In genomic region chr22:17980013-17980510, GRCh38 we compare ENCODE assay signal across 9 cellular contexts. TPM values are rescaled to one million over a fixed set of nuclear protein-coding genes. Genes with fewer than 3 reads are reported as not detected.
DNase-seq lines count a peak whose midpoint lies in the region; ATAC-seq and TF ChIP-seq lines count a peak whose summit lies in the region.
"Had no signal": no experiment of that assay in that cellular context is flagged by ENCODE, and none has a peak within 500 bp of the region (broad histone marks: within the 10 kb centered on the region; RNA-seq: fewer than 3 reads in every experiment).

No MANE protein-coding gene starts in this region.

- intact Hi-C loops in natural killer cell (cut with micrococcal nuclease), result no loop called here

- H4K5ac ChIP-seq in H9 (ENCODE audit: insufficient read length, low read depth, low read length), result no peak overlapping the region

- H3K14ac ChIP-seq in H9 (ENCODE audit: insufficient read depth, low read length), result no peak overlapping the region

- H2AK5ac ChIP-seq in H9 (ENCODE audit: insufficient read length, low read length), result no peak overlapping the region

- H3K36me3 Mint-ChIP-seq in H9 (ENCODE audit: insufficient read depth in 1 of 3, low read depth in 3 of 3) (peaks cover 0 to 3% (median 0%) of the 10 kb centered on the region in 3 experiments; a peak in 2 of 7 replicates), natural killer cell (no peaks in the 10 kb centered on the region)

- no peak overlapping the region for H4K8ac ChIP-seq in H9 (replicated peaks; ENCODE audit: insufficient read length, low read depth, low read length)

- H3T11ph ChIP-seq in H9 (ENCODE audit: low read length), result no peak overlapping the region

- no peak overlapping the region for H3K4me2 ChIP-seq in H9 (ENCODE audit: insufficient read depth, insufficient read length, low read length)

- no peak overlapping the region for H2BK12ac ChIP-seq in H9 (ENCODE audit: insufficient read length, low read depth, low read length)

- no peak overlapping the region for H4K91ac ChIP-seq in H9 (ENCODE audit: insufficient read length, low read depth, low read length)

- H3K4me3 Mint-ChIP-seq in H9, result no peak overlapping the region; a peak in 1 of 5 replicates
- peak overlapping the region; percentile 82 for H3K4me3 Mint-ChIP-seq in natural killer cell

- DNase-seq in DMS 273 (lab: John Stamatoyannopoulos, UW; ENCODE audit: unreplicated experiment), result peak; percentile 66
- no peak for DNase-seq in DMS 273 treated with DMSO at 0.1 percent for 48 hours (lab: John Stamatoyannopoulos, UW)
- no peak for DNase-seq in H9
- no peak for DNase-seq in natural killer cell
- DNase-seq in effector CD8-positive, alpha-beta T cell (lab: John Stamatoyannopoulos, UW), result no peak

- H3K27me3 Mint-ChIP-seq in H9 (ENCODE audit: low read depth) (no peaks in the 10 kb centered on the region; the same call in 1 of the 2 replicates), natural killer cell (ENCODE audit: low read depth in 2 of 2) (no peaks in the 10 kb centered on the region)

- H3K4me1 Mint-ChIP-seq in H9, result peaks cover 34 to 53% of the 10 kb centered on the region in 2 experiments
- H3K4me1 Mint-ChIP-seq in natural killer cell, result peaks cover 36 to 44% of the 10 kb centered on the region in 2 donors

- H3K23ac ChIP-seq in H9 (ENCODE audit: insufficient read length, low read depth, low read length), result no peak overlapping the region

- no peak overlapping the region for H2AFZ ChIP-seq in H9 (ENCODE audit: low read length)

- H3K9me3 ChIP-seq in H9 (ENCODE audit: control insufficient read depth, low read depth, low read length) (no peaks in the 10 kb centered on the region), duodenal mucosa (ENCODE audit: control insufficient read depth in 1 of 2, low read length in 2 of 2) (no peaks in the 10 kb centered on the region)

- no peak overlapping the region for H3K4ac ChIP-seq in H9 (ENCODE audit: low read depth, low read length)

- no CpG with 5 or more reads among the region's 7 CpGs for WGBS in H9 (ENCODE audit: extremely low coverage, insufficient read length, low lambda C conversion rate)

- peaks cover 5% of the 10 kb centered on the region for H3K79me1 ChIP-seq in H9 (ENCODE audit: insufficient read depth, low read depth, low read length, poor library complexity, severe bottlenecking)

- peak in 1 of 3 donors; percentile 3 for ATAC-seq in natural killer cell
- ATAC-seq in HG03108 (IDR thresholded peaks at IDR 0.05; ENCODE audit: unreplicated experiment), result no peak
- no peak for ATAC-seq in GM21367 (IDR thresholded peaks at IDR 0.05; ENCODE audit: unreplicated experiment)

- peaks cover 6% of the 10 kb centered on the region; the same call in 1 of the 2 replicates for H3K79me2 ChIP-seq in H9 (ENCODE audit: insufficient read depth, low read length)

- peak overlapping the region; percentile 31 to 41 for H3K4me3 ChIP-seq in duodenal mucosa (ENCODE audit: low read depth in 1 of 2, low read length in 2 of 2)

- TF ChIP-seq CTCF in H9 (conservative IDR thresholded peaks at IDR 0.05) (no peak), natural killer cell (IDR thresholded peaks at IDR 0.05) (no peak)

- H2BK20ac ChIP-seq in H9 (ENCODE audit: low read depth, low read length, poor library complexity, severe bottlenecking), result no peak overlapping the region

- no peaks in the 10 kb centered on the region for H3K27me3 ChIP-seq in H9 (ENCODE audit: insufficient read depth, low read length)
- H3K27me3 ChIP-seq in duodenal mucosa (ENCODE audit: control insufficient read depth in 1 of 2, insufficient read depth in 2 of 2, low read length in 2 of 2), result no peaks in the 10 kb centered on the region

- no peaks in the 10 kb centered on the region for H3K23me2 ChIP-seq in H9 (ENCODE audit: insufficient read length, low read depth, low read length, poor library complexity, severe bottlenecking)

- no peak overlapping the region for H3K18ac ChIP-seq in H9 (ENCODE audit: insufficient read length, low read depth, low read length)

- H2BK5ac ChIP-seq in H9 (ENCODE audit: insufficient read length, low read length), result no peak overlapping the region

- H3K27ac Mint-ChIP-seq in H9 (peak overlapping the region; percentile 74 to 83 (median 83); a peak in 5 of 7 replicates), natural killer cell (peak overlapping the region; percentile 43 to 92)

- H3K27ac ChIP-seq in H9 (ENCODE audit: insufficient read length, low read depth, low read length) (no peak overlapping the region), duodenal mucosa (ENCODE audit: low read depth, low read length) (no peak overlapping the region)
- H3K27ac ChIP-seq: 22Rv1 had no signal

- no peaks in the 10 kb centered on the region for H3K36me3 ChIP-seq in duodenal mucosa (ENCODE audit: control insufficient read depth in 1 of 2, insufficient read depth in 2 of 2, low read length in 2 of 2)

- H2BK120ac ChIP-seq in H9 (ENCODE audit: low read depth, low read length, poor library complexity, severe bottlenecking), result no peak overlapping the region

- H3K9ac ChIP-seq in H9 (ENCODE audit: extremely low read depth, insufficient read length, low read length) (no peak overlapping the region), duodenal mucosa (ENCODE audit: low read depth in 1 of 2, low read length in 2 of 2) (peak overlapping the region in 1 of 2 donors; percentile 18)

- peaks cover 3 to 6% of the 10 kb centered on the region in 2 experiments; a peak in 3 of 5 replicates for H3K9me3 Mint-ChIP-seq in H9
- H3K9me3 Mint-ChIP-seq in natural killer cell, result no peaks in the 10 kb centered on the region

- H3K56ac ChIP-seq in H9 (ENCODE audit: insufficient read length, low read depth, low read length), result no peak overlapping the region

- H4K20me1 ChIP-seq in H9 (ENCODE audit: control insufficient read depth, insufficient read depth, insufficient read length), result no peaks in the 10 kb centered on the region

- H3K4me1 ChIP-seq in H9 (ENCODE audit: insufficient read depth, low read length), result peaks cover 2% of the 10 kb centered on the region; the same call in 1 of the 2 replicates
- peaks cover 10 to 17% of the 10 kb centered on the region in 2 donors for H3K4me1 ChIP-seq in duodenal mucosa (ENCODE audit: control insufficient read depth in 1 of 2, insufficient read depth in 2 of 2, low read length in 2 of 2)

- H2BK15ac ChIP-seq in H9 (ENCODE audit: low read depth, low read length), result no peak overlapping the region

RNA-seq across cellular contexts. Expression of gene MICAL3, which starts 44.3 kb away (rescaled TPM):
- total RNA-seq in H9 (2021) (41.6 and 50.2 TPM in 2 replicates), natural killer cell (10 to 100 TPM; 17.1 to 36.3 (median 34.3) TPM)
